In the genomic region with DNA sequence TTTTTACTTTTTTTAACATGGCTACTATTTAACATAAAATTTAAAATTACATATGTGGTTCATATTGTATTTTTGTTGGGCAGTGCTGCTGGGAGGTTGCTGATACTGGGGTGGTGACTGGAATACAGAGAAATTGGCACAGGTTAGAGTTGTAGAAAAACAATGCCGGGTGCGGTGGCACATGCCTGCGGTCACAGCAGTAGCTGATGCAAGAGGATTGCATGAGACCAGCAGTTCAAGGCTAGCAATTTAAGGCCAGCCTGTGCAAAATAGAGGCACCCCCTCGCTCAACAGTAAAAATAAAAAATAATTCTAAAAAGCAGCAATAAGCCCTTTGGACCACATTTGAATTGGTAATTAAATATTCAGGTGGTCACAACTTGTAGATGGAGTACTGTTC, we compare ENCODE assay signal across 12 cellular contexts. TPM values are rescaled to one million over a fixed set of nuclear protein-coding genes. Genes with fewer than 3 reads are reported as not detected.
"Had no signal": no experiment of that assay in that cellular context is flagged by ENCODE, and none has a peak within 500 bp of the region (broad histone marks: within the 10 kb centered on the region; RNA-seq: fewer than 3 reads in every experiment).

No MANE protein-coding gene starts in this region.

- H3K36me3 ChIP-seq: ascending aorta, gastrocnemius medialis, left ventricle myocardium inferior had no signal

- DNase-seq: activated CD4-positive, alpha-beta memory T cell treated with anti-CD3 and anti-CD28 coated beads, Interleukin-2, amount 10 ng/mL, durations not matched to agents 7 days and 5 days; activated naive CD8-positive, alpha-beta T cell treated with anti-CD3 and anti-CD28 coated beads, Interleukin-2, amount 10 ng/mL, durations not matched to agents 7 days and 5 days; activated T-cell treated with anti-CD3 and anti-CD28 coated beads, Interleukin-2, amount 50 U/mL, for 72 hours; gastrocnemius medialis; left ventricle myocardium inferior; nephron progenitor cell; psoas muscle; stimulated activated CD4-positive, alpha-beta T cell treated with anti-CD3 and anti-CD28 coated beads, Interleukin-2, amount 100 ng/mL, for 24 hours; stimulated activated naive B cell treated with anti-CD40 and anti-IgM and Interleukin-4, amounts not matched to agents 10 μg/mL and 1 μg/mL and 100 μg/mL, for 72 hours; T-helper 17 cell had no signal

- FAIRE-seq: keratinocyte had no signal

- H3K9me3 ChIP-seq: ascending aorta, gastrocnemius medialis, left ventricle myocardium inferior had no signal

- H3K27ac ChIP-seq: ascending aorta, gastrocnemius medialis, left ventricle myocardium inferior, psoas muscle had no signal

- H3K27me3 ChIP-seq: ascending aorta, gastrocnemius medialis had no signal

- H3K4me1 ChIP-seq: ascending aorta, gastrocnemius medialis, left ventricle myocardium inferior, psoas muscle had no signal

- H3K4me3 ChIP-seq: ascending aorta, gastrocnemius medialis, left ventricle myocardium inferior, psoas muscle had no signal

RNA-seq across cellular contexts. Expression of a gene that starts 11.8 kb away (rescaled TPM):
- total RNA-seq: activated CD4-positive, alpha-beta memory T cell treated with anti-CD3 and anti-CD28 coated beads, Interleukin-2, amount 10 ng/mL, durations not matched to agents 7 days and 5 days; activated naive CD8-positive, alpha-beta T cell treated with anti-CD3 and anti-CD28 coated beads, Interleukin-2, amount 10 ng/mL, durations not matched to agents 7 days and 5 days; activated T-cell treated with anti-CD3 and anti-CD28 coated beads, Interleukin-2, amount 50 U/mL, for 72 hours; T-helper 17 cell had no signal
